In genomic region chr22:23272834-23273233, GRCh38 we compare ENCODE assay signal across 24 cellular contexts.
DNase-seq lines count a peak whose midpoint lies in the region; ATAC-seq, FAIRE-seq and TF ChIP-seq lines count a peak whose summit lies in the region.
"Had no signal": no experiment of that assay in that cellular context is flagged by ENCODE, and none has a peak within 500 bp of the region (broad histone marks: within the 10 kb centered on the region; RNA-seq: fewer than 3 reads in every experiment).

No MANE protein-coding gene starts in this region.

- intact Hi-C loops in kidney (cut with DNase I) = no loop called here
- intact Hi-C loops in activated CD4-positive, alpha-beta T cell treated with anti-CD3 and anti-CD28 coated beads for 36 hours (cut with DNase I, micrococcal nuclease) = loop anchor here in 1 of 2 experiments (5.0 kb wide), 1 partner anchor 76 kb away; no protein-coding TSS in a partner anchor

- FAIRE-seq in kidney (lab: Jason Lieb, UNC) = no peak
- FAIRE-seq in urothelium cell line (lab: Jason Lieb, UNC) = peak; percentile 30
- FAIRE-seq: A549, D721Med, GM12892, GM18507, H54, HTR-8/SVneo had no signal

- no peak for DNase-seq in activated T-cell treated with anti-CD3 and anti-CD28 coated beads, Interleukin-2, amount 50 U/mL, for 24 hours
- DNase-seq in activated T-cell treated with anti-CD3 and anti-CD28 coated beads, Interleukin-2, amount 50 U/mL, for 4 hours = no peak
- DNase-seq in caudate nucleus (lab: John Stamatoyannopoulos, UW) (no peak), kidney (peak; percentile 59), urothelium cell line (ENCODE audit: low spot score) (no peak), NCI-H2081 treated with DMSO at 0.1 percent for 48 hours (lab: John Stamatoyannopoulos, UW) (no peak), NCI-H1417 (lab: John Stamatoyannopoulos, UW) (no peak)
- DNase-seq in activated CD4-positive, alpha-beta T cell treated with anti-CD3 and anti-CD28 coated beads for 36 hours = no peak
- DNase-seq: AML-193; Caco-2; CD4-positive, alpha-beta T cell; DMS153; DMS79; GDM1; GM23248; HCEC 1CT had no signal

- H3K4me1 ChIP-seq in kidney (ENCODE audit: control insufficient read depth in 1 of 2, insufficient read depth in 1 of 2, low read depth in 1 of 2, low read length in 2 of 2) = peaks cover 28% of the 10 kb centered on the region in 2 donors
- H3K4me1 ChIP-seq: A549, Caco-2 had no signal

- peak overlapping the region; percentile 13 for H3K27ac ChIP-seq in caudate nucleus (ENCODE audit: low read depth, low read length)
- H3K27ac ChIP-seq in kidney (ENCODE audit: low read depth in 2 of 2, low read length in 2 of 2) = no peak overlapping the region
- H3K27ac ChIP-seq: 22Rv1, A549, C4-2B, GM23248 had no signal

- CTCF ChIA-PET in activated CD4-positive, alpha-beta T cell treated with anti-CD3 and anti-CD28 coated beads for 36 hours (lab: Charles Lee) = interaction anchor here (0.7 kb wide), 1 partner anchor 109 kb away, joined by 3 read pairs; no protein-coding TSS in a partner anchor

- H3K27me3 Mint-ChIP-seq in activated T-cell treated with anti-CD3 and anti-CD28 coated beads, Interleukin-2, amount 50 U/mL, for 24 hours = no peaks in the 10 kb centered on the region
- no peaks in the 10 kb centered on the region for H3K27me3 Mint-ChIP-seq in activated T-cell treated with anti-CD3 and anti-CD28 coated beads, Interleukin-2, amount 50 U/mL, for 4 hours (ENCODE audit: low read depth)
- H3K27me3 Mint-ChIP-seq in activated CD4-positive, alpha-beta T cell treated with anti-CD3 and anti-CD28 coated beads for 36 hours = no peaks in the 10 kb centered on the region
- H3K27me3 Mint-ChIP-seq: CD4-positive, alpha-beta T cell had no signal

- POLR2A ChIA-PET in activated CD4-positive, alpha-beta T cell treated with anti-CD3 and anti-CD28 coated beads for 36 hours (lab: Charles Lee) = no interaction called here

- H3K9me3 Mint-ChIP-seq in activated T-cell treated with anti-CD3 and anti-CD28 coated beads, Interleukin-2, amount 50 U/mL, for 24 hours = no peaks in the 10 kb centered on the region
- no peaks in the 10 kb centered on the region for H3K9me3 Mint-ChIP-seq in activated T-cell treated with anti-CD3 and anti-CD28 coated beads, Interleukin-2, amount 50 U/mL, for 4 hours
- H3K9me3 Mint-ChIP-seq in activated CD4-positive, alpha-beta T cell treated with anti-CD3 and anti-CD28 coated beads for 36 hours (ENCODE audit: low read depth) = no peaks in the 10 kb centered on the region
- H3K9me3 Mint-ChIP-seq: CD4-positive, alpha-beta T cell had no signal

- H3K36me3 ChIP-seq in kidney (ENCODE audit: control insufficient read depth in 1 of 2, insufficient read depth in 2 of 2, low read length in 2 of 2) = peaks cover 33 to 53% of the 10 kb centered on the region in 2 donors

- no peak overlapping the region for H3K4me3 ChIP-seq in kidney (ENCODE audit: low read length in 2 of 2)
- H3K4me3 ChIP-seq: A549, GM23248 had no signal

- TF ChIP-seq CTCF in kidney (IDR thresholded peaks at IDR 0.05; ENCODE audit: borderline replicate concordance, extremely low read depth, insufficient read depth) = no peak

- H3K9ac ChIP-seq in kidney (ENCODE audit: low read length in 2 of 2) = no peak overlapping the region
- H3K9ac ChIP-seq: GM23248 had no signal

- ATAC-seq in activated T-cell treated with anti-CD3 and anti-CD28 coated beads, Interleukin-2, amount 50 U/mL, for 4 hours = no peak
- no peak for ATAC-seq in activated CD4-positive, alpha-beta T cell treated with anti-CD3 and anti-CD28 coated beads for 36 hours
- ATAC-seq: A549 had no signal

- H3K27ac Mint-ChIP-seq in activated T-cell treated with anti-CD3 and anti-CD28 coated beads, Interleukin-2, amount 50 U/mL, for 24 hours = peak overlapping the region; percentile 75
- H3K27ac Mint-ChIP-seq in activated CD4-positive, alpha-beta T cell treated with anti-CD3 and anti-CD28 coated beads for 36 hours = no peak overlapping the region
- H3K27ac Mint-ChIP-seq: CD4-positive, alpha-beta T cell had no signal

- H3K36me3 Mint-ChIP-seq in activated T-cell treated with anti-CD3 and anti-CD28 coated beads, Interleukin-2, amount 50 U/mL, for 24 hours (ENCODE audit: low read depth) = peaks cover 86% of the 10 kb centered on the region
- peaks cover 12% of the 10 kb centered on the region for H3K36me3 Mint-ChIP-seq in activated T-cell treated with anti-CD3 and anti-CD28 coated beads, Interleukin-2, amount 50 U/mL, for 4 hours (ENCODE audit: insufficient read depth)
- peaks cover 10% of the 10 kb centered on the region for H3K36me3 Mint-ChIP-seq in activated CD4-positive, alpha-beta T cell treated with anti-CD3 and anti-CD28 coated beads for 36 hours (ENCODE audit: low read depth)

- no peaks in the 10 kb centered on the region for H3K9me3 ChIP-seq in kidney (ENCODE audit: control insufficient read depth in 1 of 2, low read length in 2 of 2)
- H3K9me3 ChIP-seq: A549, Caco-2 had no signal

- peaks cover 12% of the 10 kb centered on the region for H3K4me1 Mint-ChIP-seq in activated T-cell treated with anti-CD3 and anti-CD28 coated beads, Interleukin-2, amount 50 U/mL, for 24 hours (ENCODE audit: low read depth)
- H3K4me1 Mint-ChIP-seq in activated T-cell treated with anti-CD3 and anti-CD28 coated beads, Interleukin-2, amount 50 U/mL, for 4 hours (ENCODE audit: low read depth) = peaks cover 6% of the 10 kb centered on the region
- no peaks in the 10 kb centered on the region for H3K4me1 Mint-ChIP-seq in activated CD4-positive, alpha-beta T cell treated with anti-CD3 and anti-CD28 coated beads for 36 hours

- no peak overlapping the region for H3K4me3 Mint-ChIP-seq in activated T-cell treated with anti-CD3 and anti-CD28 coated beads, Interleukin-2, amount 50 U/mL, for 24 hours
- no peak overlapping the region for H3K4me3 Mint-ChIP-seq in activated T-cell treated with anti-CD3 and anti-CD28 coated beads, Interleukin-2, amount 50 U/mL, for 4 hours
- no peak overlapping the region for H3K4me3 Mint-ChIP-seq in activated CD4-positive, alpha-beta T cell treated with anti-CD3 and anti-CD28 coated beads for 36 hours
- H3K4me3 Mint-ChIP-seq: CD4-positive, alpha-beta T cell had no signal
